8 cellular contexts compared by ENCODE assay signal in genomic region chr1:160418483-160418882, GRCh38. TPM values are rescaled to one million over a fixed set of nuclear protein-coding genes. Genes with fewer than 3 reads are reported as not detected.
"Had no signal": no experiment of that assay in that cellular context is flagged by ENCODE, and none has a peak within 500 bp of the region (broad histone marks: within the 10 kb centered on the region; RNA-seq: fewer than 3 reads in every experiment).

No MANE protein-coding gene starts in this region.

- H3K4me1 ChIP-seq: HAP-1 had no signal

- H3K9me3 ChIP-seq: HAP-1 had no signal

- H3K36me3 ChIP-seq: HAP-1 had no signal

- H3K4me3 ChIP-seq: GM23338, HAP-1 had no signal

- DNase-seq: H7, HFFc6, KBM-7 had no signal

- H3K27ac ChIP-seq: HL-60 had no signal

- ATAC-seq: GM23338, HCT116, HepG2 had no signal

RNA-seq across cellular contexts. Expression of gene VANGL2, which starts 18.1 kb away (rescaled TPM):
- total RNA-seq: HepG2, HFFc6 had no signal
